Comparison of ENCODE assay signal across 8 cellular contexts in genomic region chr20:34518863-34519262, GRCh38. TPM values are rescaled to one million over a fixed set of nuclear protein-coding genes. Genes with fewer than 3 reads are reported as not detected.
DNase-seq lines count a peak whose midpoint lies in the region; ATAC-seq and TF ChIP-seq lines count a peak whose summit lies in the region.
"Not testable (repeated sequence)": the region's sequence is repeated elsewhere in the genome, so short reads cannot be mapped to it uniquely, and the experiment has no call there.

No MANE protein-coding gene starts in this region.

- H3K9me3 ChIP-seq in endodermal cell (ENCODE audit: control insufficient read depth, low read length): not testable (repeated sequence)

- not testable (repeated sequence) for H3K4me3 ChIP-seq in endodermal cell (ENCODE audit: low read length)

- H3K4me1 Mint-ChIP-seq in Calu3 (ENCODE audit: low read depth, unreplicated experiment): peaks cover 56% of the 10 kb centered on the region
- H3K4me1 Mint-ChIP-seq in T-cell: peaks cover 63 to 68% (median 64%) of the 10 kb centered on the region in 3 donors
- peaks cover 59% of the 10 kb centered on the region for H3K4me1 Mint-ChIP-seq in activated naive CD8-positive, alpha-beta T cell (ENCODE audit: low read depth)
- H3K4me1 Mint-ChIP-seq in endodermal cell: peaks cover 31% of the 10 kb centered on the region
- peaks cover 54 to 59% of the 10 kb centered on the region in 2 donors for H3K4me1 Mint-ChIP-seq in natural killer cell
- H3K4me1 Mint-ChIP-seq in osteocyte (ENCODE audit: unreplicated experiment): peaks cover 53% of the 10 kb centered on the region
- peaks cover 40% of the 10 kb centered on the region for H3K4me1 Mint-ChIP-seq in type B pancreatic cell (ENCODE audit: unreplicated experiment)

- not testable (repeated sequence) for TF ChIP-seq CTCF in Calu3 (IDR thresholded peaks at IDR 0.05; ENCODE audit: unreplicated experiment); endodermal cell (conservative IDR thresholded peaks at IDR 0.05); natural killer cell (IDR thresholded peaks at IDR 0.05); osteocyte (IDR thresholded peaks at IDR 0.05); type B pancreatic cell (conservative IDR thresholded peaks at IDR 0.05)

- H3K27me3 Mint-ChIP-seq in Calu3 (ENCODE audit: unreplicated experiment); T-cell; activated naive CD8-positive, alpha-beta T cell; endodermal cell (ENCODE audit: insufficient read depth); natural killer cell (ENCODE audit: low read depth in 2 of 2); osteocyte (ENCODE audit: unreplicated experiment); type B pancreatic cell: not testable (repeated sequence)

- not testable (repeated sequence) for H3K9me3 Mint-ChIP-seq in Calu3 (ENCODE audit: low read depth, unreplicated experiment); T-cell; activated naive CD8-positive, alpha-beta T cell (ENCODE audit: low read depth); endodermal cell; natural killer cell; osteocyte (ENCODE audit: unreplicated experiment); type B pancreatic cell

- H3K36me3 Mint-ChIP-seq in Calu3 (ENCODE audit: insufficient read depth, unreplicated experiment): peaks cover 77% of the 10 kb centered on the region
- not testable (repeated sequence) for H3K36me3 Mint-ChIP-seq in T-cell; activated naive CD8-positive, alpha-beta T cell; natural killer cell; osteocyte (ENCODE audit: unreplicated experiment)
- H3K36me3 Mint-ChIP-seq in endodermal cell (ENCODE audit: low read depth): peaks cover 42% of the 10 kb centered on the region
- peaks cover 20% of the 10 kb centered on the region for H3K36me3 Mint-ChIP-seq in type B pancreatic cell

- not testable (repeated sequence) for H3K27ac Mint-ChIP-seq in Calu3 (ENCODE audit: unreplicated experiment); T-cell; activated naive CD8-positive, alpha-beta T cell; endodermal cell; osteocyte (ENCODE audit: unreplicated experiment)
- H3K27ac Mint-ChIP-seq in natural killer cell (peak overlapping the region; percentile 56 to 64), type B pancreatic cell (peak overlapping the region; percentile 61)

- BruUV-seq in Calu3 (replicated peaks; lab: Mats Ljungman, UMichigan): not testable (repeated sequence)

- H3K27ac ChIP-seq in endodermal cell (ENCODE audit: low read depth, low read length): not testable (repeated sequence)

- 93 to 97% methylated on average over 7 of the region's 7 CpGs for WGBS in endodermal cell (ENCODE audit: insufficient coverage in 1 of 2, insufficient read length in 1 of 2), 2 experiments

- H3K36me3 ChIP-seq in endodermal cell (ENCODE audit: control insufficient read depth, insufficient read depth, low read length): peaks cover 38% of the 10 kb centered on the region

- H3K4me3 Mint-ChIP-seq in Calu3 (ENCODE audit: low read depth, unreplicated experiment) (peak overlapping the region; percentile 83), T-cell (peak overlapping the region; percentile 64 to 73 (median 71)), endodermal cell (peak overlapping the region; percentile 91), natural killer cell (peak overlapping the region; percentile 83), osteocyte (ENCODE audit: unreplicated experiment) (peak overlapping the region; percentile 61), type B pancreatic cell (peak overlapping the region; percentile 84)
- peak overlapping the region; percentile 72 for H3K4me3 Mint-ChIP-seq in activated naive CD8-positive, alpha-beta T cell

- H3K27me3 ChIP-seq in endodermal cell (ENCODE audit: control insufficient read depth, insufficient read depth, low read length, poor library complexity, severe bottlenecking): not testable (repeated sequence)

- CTCF ChIA-PET in Calu3 (lab: Charles Lee): not testable (repeated sequence)
- CTCF ChIA-PET in T-cell (lab: Charles Lee): interaction anchor here in 1 of 2 donors (0.7 to 1.1 kb wide), 2 partner anchors 156 to 206 kb away, joined by 3 to 4 read pairs; partner anchors contain the start of gene ITCH

- intact Hi-C loops in Calu3 (cut with micrococcal nuclease; ENCODE audit: unreplicated experiment); natural killer cell (cut with micrococcal nuclease): not testable (repeated sequence)

- POLR2A ChIA-PET in T-cell (lab: Charles Lee): not testable (repeated sequence)

- not testable (repeated sequence) for DNase-seq in Calu3, T-cell, endodermal cell, natural killer cell
- DNase-seq in activated CD8-positive, alpha-beta memory T cell treated with anti-CD3 and anti-CD28 coated beads, Interleukin-2, amount 50 U/mL, for 48 hours: peak; percentile 32
- DNase-seq in osteocyte (ENCODE audit: extremely low spot score, unreplicated experiment) (peak; percentile 27), type B pancreatic cell (ENCODE audit: extremely low spot score, unreplicated experiment) (peak; percentile 47)

- not testable (repeated sequence) for H3K4me1 ChIP-seq in endodermal cell (ENCODE audit: control insufficient read depth, insufficient read depth, low read length)

- not testable (repeated sequence) for H3K9ac ChIP-seq in endodermal cell (ENCODE audit: extremely low read depth, low read length, poor library complexity, severe bottlenecking)

- not testable (repeated sequence) for ATAC-seq in T-cell (replicated peaks in 1 of 4); natural killer cell

RNA-seq across cellular contexts. Expression of gene DYNLRB1, which starts 2.6 kb away (rescaled TPM):
- total RNA-seq in Calu3 (2022): 214 and 229 TPM in 2 replicates
- 10 to 100 TPM; 49.6 to 83.6 (median 73.8) TPM for total RNA-seq in T-cell
- total RNA-seq in endodermal cell: 100 to 1,000 TPM; 194 to 213 TPM
- 214 TPM for polyA plus RNA-seq in endodermal cell (2013, experiment 1 of 2)
- polyA plus RNA-seq in endodermal cell (2013, experiment 2 of 2): 205 TPM
- 10 to 100 TPM; 58.7 to 65.5 (median 61.4) TPM for total RNA-seq in natural killer cell
- 160 and 166 TPM in 2 replicates for total RNA-seq in osteocyte
- 164 and 201 TPM in 2 replicates for total RNA-seq in type B pancreatic cell (ENCODE audit: low replicate concordance)

RNA-seq across cellular contexts. Expression of gene MAP1LC3A, which starts 39.7 kb away (rescaled TPM):
- total RNA-seq in Calu3 (2022) (0.78 and 0.95 TPM in 2 replicates), T-cell (10 to 100 TPM in 2 of 5 donors, 1 to 10 TPM in 3; 2.3 to 15.5 (median 2.6) TPM), endodermal cell (10 to 100 TPM; 19.0 to 41.6 TPM), natural killer cell (10 to 100 TPM; 12.7 to 20.4 (median 19.8) TPM), osteocyte (60.5 and 67.2 TPM in 2 replicates), type B pancreatic cell (ENCODE audit: low replicate concordance) (83.9 and 85.2 TPM in 2 replicates)
- 31.0 TPM for polyA plus RNA-seq in endodermal cell (2013, experiment 1 of 2)
- polyA plus RNA-seq in endodermal cell (2013, experiment 2 of 2): 29.1 TPM
